10 cellular contexts compared by ENCODE assay signal in the genomic region with DNA sequence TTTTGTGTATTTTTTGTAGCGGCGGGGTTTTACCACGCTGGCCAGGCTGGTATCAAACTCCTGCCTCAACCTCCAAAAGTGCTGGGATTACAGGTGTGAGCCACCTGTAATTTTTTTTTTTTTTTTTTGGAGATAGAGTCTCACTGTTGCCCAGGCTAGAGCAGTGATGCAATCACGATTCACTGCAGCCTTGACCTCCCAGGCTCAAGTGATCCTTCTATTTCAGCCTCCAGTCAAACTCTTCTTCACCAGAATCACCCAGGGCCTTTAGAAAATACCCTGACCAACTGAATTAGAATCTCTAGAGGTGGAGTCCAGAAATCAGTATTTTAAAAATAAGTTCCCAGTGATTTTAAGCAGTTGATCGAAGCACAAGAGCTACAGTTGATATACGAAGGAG. TPM values are rescaled to one million over a fixed set of nuclear protein-coding genes. Genes with fewer than 3 reads are reported as not detected.
DNase-seq lines count a peak whose midpoint lies in the region; ATAC-seq, FAIRE-seq and TF ChIP-seq lines count a peak whose summit lies in the region.
"Had no signal": no experiment of that assay in that cellular context is flagged by ENCODE, and none has a peak within 500 bp of the region (broad histone marks: within the 10 kb centered on the region; RNA-seq: fewer than 3 reads in every experiment).

No MANE protein-coding gene starts in this region.

- POLR2A ChIA-PET in HepG2 (lab: Yijun Ruan, JAX): interaction anchor here (0.9 to 1.8 kb wide), 6 partner anchors 10 to 48 kb away, joined by 3 to 14 read pairs (median 7); partner anchors contain the start of genes KAT2A and KCNH4

- no peak overlapping the region for H2BK12ac ChIP-seq in H9 (ENCODE audit: insufficient read length, low read depth, low read length)

- no peak for TF ChIP-seq CTCF in H9 (conservative IDR thresholded peaks at IDR 0.05)
- TF ChIP-seq CTCF in HepG2 (CRISPR knock-in tag; IDR thresholded peaks at IDR 0.05): no peak

- no peaks in the 10 kb centered on the region for H4K20me1 ChIP-seq in H9 (ENCODE audit: control insufficient read depth, insufficient read depth, insufficient read length)
- peaks cover 3% of the 10 kb centered on the region for H4K20me1 ChIP-seq in HepG2 (ENCODE audit: insufficient read depth, low read length)

- no CpG with 5 or more reads among the region's 6 CpGs for WGBS in H9 (ENCODE audit: extremely low coverage, insufficient read length, low lambda C conversion rate)
- WGBS in HepG2 (ENCODE audit: low lambda C conversion rate): 91% methylated on average over 6 of the region's 6 CpGs

- no peaks in the 10 kb centered on the region for H3K23me2 ChIP-seq in H9 (ENCODE audit: insufficient read length, low read depth, low read length, poor library complexity, severe bottlenecking)

- CTCF ChIA-PET in HepG2 (lab: Yijun Ruan, JAX; ENCODE audit: low intra/inter-chr PET ratio, low total read pairs): no interaction called here

- no peak overlapping the region for H3K18ac ChIP-seq in H9 (ENCODE audit: insufficient read length, low read depth, low read length)

- H3K4me3 ChIP-seq in HepG2 (replicated peaks in 1 of 3; ENCODE audit: insufficient read depth in 1 of 3, low read depth in 2 of 3, low read length in 3 of 3): no peak overlapping the region

- H3K23ac ChIP-seq in H9 (ENCODE audit: insufficient read length, low read depth, low read length): no peak overlapping the region

- no peak overlapping the region for H2BK120ac ChIP-seq in H9 (ENCODE audit: low read depth, low read length, poor library complexity, severe bottlenecking)

- no peaks in the 10 kb centered on the region for H3K9me3 Mint-ChIP-seq in H9
- H3K9me3 Mint-ChIP-seq in activated T-helper 1 cell treated with anti-CD3 and anti-CD28 coated beads, Interleukin-12 subunit alpha, Interleukin-12 subunit beta, Interleukin-2, Interleukin-4 antibody, amounts not matched to agents 30 ng/mL and 10 ng/mL and 1 ng/mL, durations not matched to agents 14 hours and 24 hours and 36 hours: no peaks in the 10 kb centered on the region
- no peaks in the 10 kb centered on the region for H3K9me3 Mint-ChIP-seq in stimulated activated memory B cell treated with anti-CD40 and anti-IgM and Interleukin-4, amounts not matched to agents 10 μg/mL and 1 μg/mL and 100 μg/mL, for 72 hours

- H3K9me3 ChIP-seq in H9 (ENCODE audit: control insufficient read depth, low read depth, low read length) (no peaks in the 10 kb centered on the region), HepG2 (ENCODE audit: low read length) (no peaks in the 10 kb centered on the region)

- no peak overlapping the region for H4K91ac ChIP-seq in H9 (ENCODE audit: insufficient read length, low read depth, low read length)

- H3K27ac Mint-ChIP-seq in H9: peak overlapping the region in 2 of 3 experiments; percentile 60 to 90; a peak in 2 of 7 replicates
- peak overlapping the region; percentile 12 for H3K27ac Mint-ChIP-seq in activated T-helper 1 cell treated with anti-CD3 and anti-CD28 coated beads, Interleukin-12 subunit alpha, Interleukin-12 subunit beta, Interleukin-2, Interleukin-4 antibody, amounts not matched to agents 30 ng/mL and 10 ng/mL and 1 ng/mL, durations not matched to agents 14 hours and 24 hours and 36 hours
- peak overlapping the region; percentile 82 for H3K27ac Mint-ChIP-seq in stimulated activated memory B cell treated with anti-CD40 and anti-IgM and Interleukin-4, amounts not matched to agents 10 μg/mL and 1 μg/mL and 100 μg/mL, for 72 hours

- H3K27me3 ChIP-seq in H9 (ENCODE audit: insufficient read depth, low read length) (no peaks in the 10 kb centered on the region), HepG2 (ENCODE audit: control insufficient read depth in 1 of 2, insufficient read depth in 2 of 2, low read length in 2 of 2) (no peaks in the 10 kb centered on the region)

- H3K9ac ChIP-seq in H9 (ENCODE audit: extremely low read depth, insufficient read length, low read length): no peak overlapping the region
- H3K9ac ChIP-seq in HepG2 (ENCODE audit: insufficient read depth, low read depth, low read length): peak overlapping the region; percentile 16; the same call in 1 of the 2 replicates

- no peak overlapping the region for H2BK20ac ChIP-seq in H9 (ENCODE audit: low read depth, low read length, poor library complexity, severe bottlenecking)

- TF ChIP-seq POLR2A in HepG2 (IDR thresholded peaks at IDR 0.05; ENCODE audit: insufficient read depth in 1 of 2, low read depth in 2 of 2, low read length in 2 of 2): no peak

- no peak overlapping the region for H3K56ac ChIP-seq in H9 (ENCODE audit: insufficient read length, low read depth, low read length)

- no peak for ATAC-seq in HepG2
- ATAC-seq in stimulated activated memory B cell treated with anti-CD40 and anti-IgM and Interleukin-4, amounts not matched to agents 10 μg/mL and 1 μg/mL and 100 μg/mL, for 72 hours: no peak
- no peak for ATAC-seq in HG03135 (IDR thresholded peaks at IDR 0.05; ENCODE audit: unreplicated experiment)
- no peak for ATAC-seq in activated CD4-positive, CD25-positive, alpha-beta regulatory T cell treated with anti-CD3 and anti-CD28 coated beads, Interleukin-2, amount 50 U/mL, for 24 hours
- ATAC-seq in HG03342 (IDR thresholded peaks at IDR 0.05; ENCODE audit: unreplicated experiment): no peak

- in situ Hi-C loops in HepG2 (cut with HindIII; ENCODE audit: extremely low pct_ligation_motif_present, low pct_unique_long_range_greater_than_20kb): no loop called here

- H3K27ac ChIP-seq in H9 (ENCODE audit: insufficient read length, low read depth, low read length) (no peak overlapping the region), HepG2 (ENCODE audit: extremely low read length, insufficient read depth, low read length) (peak overlapping the region; percentile 56)

- H3K4me3 Mint-ChIP-seq in H9: no peak overlapping the region
- no peak overlapping the region for H3K4me3 Mint-ChIP-seq in activated T-helper 1 cell treated with anti-CD3 and anti-CD28 coated beads, Interleukin-12 subunit alpha, Interleukin-12 subunit beta, Interleukin-2, Interleukin-4 antibody, amounts not matched to agents 30 ng/mL and 10 ng/mL and 1 ng/mL, durations not matched to agents 14 hours and 24 hours and 36 hours
- no peak overlapping the region for H3K4me3 Mint-ChIP-seq in stimulated activated memory B cell treated with anti-CD40 and anti-IgM and Interleukin-4, amounts not matched to agents 10 μg/mL and 1 μg/mL and 100 μg/mL, for 72 hours

- TF ChIP-seq RAD21 in HepG2 (CRISPR knock-in tag; IDR thresholded peaks at IDR 0.05): no peak

- DNase-seq in H9: no peak
- DNase-seq in activated T-helper 1 cell treated with anti-CD3 and anti-CD28 coated beads, Interleukin-12 subunit alpha, Interleukin-12 subunit beta, Interleukin-2, Interleukin-4 antibody, amounts not matched to agents 30 ng/mL and 10 ng/mL and 1 ng/mL, durations not matched to agents 14 hours and 24 hours and 36 hours (ENCODE audit: low spot score): no peak
- no peak for DNase-seq in HepG2 (ENCODE audit: low spot score)
- DNase-seq in RPMI8226: no peak
- DNase-seq: activated naive CD4-positive, alpha-beta T cell treated with Interleukin-2 at 50 U/mL for 16 hours had no signal

- peaks cover 33 to 42% of the 10 kb centered on the region in 2 experiments for H3K4me1 Mint-ChIP-seq in H9
- H3K4me1 Mint-ChIP-seq in activated T-helper 1 cell treated with anti-CD3 and anti-CD28 coated beads, Interleukin-12 subunit alpha, Interleukin-12 subunit beta, Interleukin-2, Interleukin-4 antibody, amounts not matched to agents 30 ng/mL and 10 ng/mL and 1 ng/mL, durations not matched to agents 14 hours and 24 hours and 36 hours (ENCODE audit: low read depth): peaks cover 52% of the 10 kb centered on the region
- peaks cover 76% of the 10 kb centered on the region for H3K4me1 Mint-ChIP-seq in stimulated activated memory B cell treated with anti-CD40 and anti-IgM and Interleukin-4, amounts not matched to agents 10 μg/mL and 1 μg/mL and 100 μg/mL, for 72 hours

- H2AFZ ChIP-seq in H9 (ENCODE audit: low read length) (no peak overlapping the region), HepG2 (ENCODE audit: low read length) (no peak overlapping the region)

- H3T11ph ChIP-seq in H9 (ENCODE audit: low read length): no peak overlapping the region

- BruUV-seq in HepG2 (replicated peaks; lab: Mats Ljungman, UMichigan): no TSS peak

- H3K79me2 ChIP-seq in H9 (ENCODE audit: insufficient read depth, low read length) (peaks cover 2% of the 10 kb centered on the region; the same call in 1 of the 2 replicates), HepG2 (ENCODE audit: insufficient read depth, low read length) (peaks cover 76% of the 10 kb centered on the region)

- no peak overlapping the region for H3K14ac ChIP-seq in H9 (ENCODE audit: insufficient read depth, low read length)

- no peaks in the 10 kb centered on the region for H3K27me3 Mint-ChIP-seq in H9 (ENCODE audit: low read depth)
- H3K27me3 Mint-ChIP-seq in activated T-helper 1 cell treated with anti-CD3 and anti-CD28 coated beads, Interleukin-12 subunit alpha, Interleukin-12 subunit beta, Interleukin-2, Interleukin-4 antibody, amounts not matched to agents 30 ng/mL and 10 ng/mL and 1 ng/mL, durations not matched to agents 14 hours and 24 hours and 36 hours (ENCODE audit: insufficient read depth): no peaks in the 10 kb centered on the region
- H3K27me3 Mint-ChIP-seq in stimulated activated memory B cell treated with anti-CD40 and anti-IgM and Interleukin-4, amounts not matched to agents 10 μg/mL and 1 μg/mL and 100 μg/mL, for 72 hours: no peaks in the 10 kb centered on the region

- peaks cover 4 to 21% (median 6%) of the 10 kb centered on the region in 3 experiments; a peak in 5 of 7 replicates for H3K36me3 Mint-ChIP-seq in H9 (ENCODE audit: insufficient read depth in 1 of 3, low read depth in 3 of 3)
- H3K36me3 Mint-ChIP-seq in activated T-helper 1 cell treated with anti-CD3 and anti-CD28 coated beads, Interleukin-12 subunit alpha, Interleukin-12 subunit beta, Interleukin-2, Interleukin-4 antibody, amounts not matched to agents 30 ng/mL and 10 ng/mL and 1 ng/mL, durations not matched to agents 14 hours and 24 hours and 36 hours (ENCODE audit: low read depth): peaks cover 23% of the 10 kb centered on the region
- peaks cover 43% of the 10 kb centered on the region for H3K36me3 Mint-ChIP-seq in stimulated activated memory B cell treated with anti-CD40 and anti-IgM and Interleukin-4, amounts not matched to agents 10 μg/mL and 1 μg/mL and 100 μg/mL, for 72 hours

- H3K4me2 ChIP-seq in H9 (ENCODE audit: insufficient read depth, insufficient read length, low read length): no peak overlapping the region
- H3K4me2 ChIP-seq in HepG2 (ENCODE audit: low read depth, low read length): peak overlapping the region; percentile 26

- H2BK5ac ChIP-seq in H9 (ENCODE audit: insufficient read length, low read length): no peak overlapping the region

- peaks cover 9% of the 10 kb centered on the region for H3K79me1 ChIP-seq in H9 (ENCODE audit: insufficient read depth, low read depth, low read length, poor library complexity, severe bottlenecking)

- H4K8ac ChIP-seq in H9 (replicated peaks; ENCODE audit: insufficient read length, low read depth, low read length): no peak overlapping the region

- peaks cover 8 to 54% of the 10 kb centered on the region in 2 experiments for H3K36me3 ChIP-seq in HepG2 (replicated peaks in 1 of 2; ENCODE audit: control insufficient read depth in 1 of 2, insufficient read depth in 2 of 2, low read length in 2 of 2)

- H2BK15ac ChIP-seq in H9 (ENCODE audit: low read depth, low read length): no peak overlapping the region

- intact Hi-C loops in activated T-helper 1 cell treated with anti-CD3 and anti-CD28 coated beads, Interleukin-12 subunit alpha, Interleukin-12 subunit beta, Interleukin-2, Interleukin-4 antibody, amounts not matched to agents 30 ng/mL and 10 ng/mL and 1 ng/mL, durations not matched to agents 14 hours and 24 hours and 36 hours (cut with micrococcal nuclease): no loop called here
- intact Hi-C loops in HepG2 (cut with micrococcal nuclease; ENCODE audit: unreplicated experiment): no loop called here

- peaks cover 5% of the 10 kb centered on the region; the same call in 1 of the 2 replicates for H3K4me1 ChIP-seq in H9 (ENCODE audit: insufficient read depth, low read length)
- peaks cover 51% of the 10 kb centered on the region for H3K4me1 ChIP-seq in HepG2 (ENCODE audit: insufficient read depth, low read length)

- no peak overlapping the region for H3K4ac ChIP-seq in H9 (ENCODE audit: low read depth, low read length)

- no peak overlapping the region for H4K5ac ChIP-seq in H9 (ENCODE audit: insufficient read length, low read depth, low read length)

- H2AK5ac ChIP-seq in H9 (ENCODE audit: insufficient read length, low read length): no peak overlapping the region

- TF ChIP-seq EP300 in HepG2 (IDR thresholded peaks at IDR 0.05; ENCODE audit: low read depth in 2 of 2, low read length in 2 of 2) (no peak), HepG2 (CRISPR knock-in tag; IDR thresholded peaks at IDR 0.05; ENCODE audit: borderline replicate concordance) (no peak)

- no peak for FAIRE-seq in HepG2 (lab: Jason Lieb, UNC)

RNA-seq across cellular contexts. Expression of gene HSPB9, which starts 12.5 kb away (rescaled TPM):
- total RNA-seq in H9 (2021): 0.15 and 0.18 TPM in 2 replicates
- total RNA-seq in activated T-helper 1 cell treated with anti-CD3 and anti-CD28 coated beads, Interleukin-12 subunit alpha, Interleukin-12 subunit beta, Interleukin-2, Interleukin-4 antibody, amounts not matched to agents 30 ng/mL and 10 ng/mL and 1 ng/mL, durations not matched to agents 14 hours and 24 hours and 36 hours: 0.10 TPM in 1 of 2 replicates, not detected in the other
- 0.13 and 0.24 TPM in 2 replicates for total RNA-seq in HepG2 (2016; rRNA removed; fragmentation: Illumina TruSeq; extraction: Trizol)
- total RNA-seq in HepG2 (2016; cell fraction: cytosol; rRNA removed; fragmentation: Illumina TruSeq; extraction: Trizol; ENCODE audit: low read depth): not detected in 2 replicates
- total RNA-seq in HepG2 (2016; cell fraction: insoluble cytoplasmic fraction; rRNA removed; fragmentation: Illumina TruSeq; extraction: Trizol): 0.09 and 0.24 TPM in 2 replicates
- total RNA-seq in HepG2 (2016; cell fraction: membrane; rRNA removed; fragmentation: Illumina TruSeq; extraction: Trizol): 0.14 and 0.19 TPM in 2 replicates
- total RNA-seq in HepG2 (2016; cell fraction: nucleus; rRNA removed; fragmentation: Illumina TruSeq; extraction: Trizol): 0.25 TPM in 1 of 2 replicates, not detected in the other
- 0.05 and 0.31 TPM in 2 replicates for polyA plus RNA-seq in HepG2 (2011; rRNA removed)
- 0.07 and 0.10 TPM in 2 replicates for polyA plus RNA-seq in HepG2 (2011; cell fraction: cytosol; rRNA removed)
- polyA plus RNA-seq in HepG2 (2011; cell fraction: nucleus; rRNA removed): 0.66 and 1.2 TPM in 2 replicates
- polyA plus RNA-seq in HepG2 (2012): 0.28 and 0.44 TPM in 2 replicates
- not detected in 2 replicates for polyA plus RNA-seq in HepG2 (2016; cell fraction: cytosol; fragmentation: Illumina TruSeq; extraction: Trizol; ENCODE audit: low read depth)
- not detected in 2 replicates for polyA plus RNA-seq in HepG2 (2016; cell fraction: insoluble cytoplasmic fraction; fragmentation: Illumina TruSeq; extraction: Trizol; ENCODE audit: low read depth)
- polyA plus RNA-seq in HepG2 (2016; cell fraction: membrane; fragmentation: Illumina TruSeq; extraction: Trizol; ENCODE audit: low read depth): 0.09 and 0.14 TPM in 2 replicates
- polyA plus RNA-seq in HepG2 (2016; cell fraction: nucleus; fragmentation: Illumina TruSeq; extraction: Trizol; ENCODE audit: insufficient read depth, low read depth): 0.55 and 0.56 TPM in 2 replicates
- polyA minus RNA-seq in HepG2 (2011; rRNA and poly(A)+ RNA removed; ENCODE audit: low replicate concordance): 0.22 TPM in 1 of 2 replicates, not detected in the other
- polyA minus RNA-seq in HepG2 (2011; cell fraction: cytosol; rRNA and poly(A)+ RNA removed): not detected in 2 replicates
- not detected in 2 replicates for polyA minus RNA-seq in HepG2 (2011; cell fraction: nucleus; rRNA and poly(A)+ RNA removed)
- total RNA-seq: posterior vena cava had no signal

RNA-seq across cellular contexts. Expression of gene KAT2A, which starts 14.0 kb away (rescaled TPM):
- total RNA-seq in H9 (2021): 39.1 and 43.5 TPM in 2 replicates
- 70.8 and 76.9 TPM in 2 replicates for total RNA-seq in activated T-helper 1 cell treated with anti-CD3 and anti-CD28 coated beads, Interleukin-12 subunit alpha, Interleukin-12 subunit beta, Interleukin-2, Interleukin-4 antibody, amounts not matched to agents 30 ng/mL and 10 ng/mL and 1 ng/mL, durations not matched to agents 14 hours and 24 hours and 36 hours
- 20.2 and 29.1 TPM in 2 replicates for total RNA-seq in HepG2 (2016; rRNA removed; fragmentation: Illumina TruSeq; extraction: Trizol)
- 4.7 and 4.9 TPM in 2 replicates for total RNA-seq in HepG2 (2016; cell fraction: cytosol; rRNA removed; fragmentation: Illumina TruSeq; extraction: Trizol; ENCODE audit: low read depth)
- 16.6 and 30.9 TPM in 2 replicates for total RNA-seq in HepG2 (2016; cell fraction: insoluble cytoplasmic fraction; rRNA removed; fragmentation: Illumina TruSeq; extraction: Trizol)
- total RNA-seq in HepG2 (2016; cell fraction: membrane; rRNA removed; fragmentation: Illumina TruSeq; extraction: Trizol): 7.0 and 9.1 TPM in 2 replicates
- total RNA-seq in HepG2 (2016; cell fraction: nucleus; rRNA removed; fragmentation: Illumina TruSeq; extraction: Trizol): 51.9 and 59.6 TPM in 2 replicates
- 90.4 and 126 TPM in 2 replicates for polyA plus RNA-seq in HepG2 (2011; rRNA removed)
- polyA plus RNA-seq in HepG2 (2011; cell fraction: cytosol; rRNA removed): 13.5 and 18.5 TPM in 2 replicates
- 978 and 1,153 TPM in 2 replicates for polyA plus RNA-seq in HepG2 (2011; cell fraction: nucleus; rRNA removed)
- polyA plus RNA-seq in HepG2 (2012): 38.7 and 62.0 TPM in 2 replicates
- 3.5 and 4.1 TPM in 2 replicates for polyA plus RNA-seq in HepG2 (2016; cell fraction: cytosol; fragmentation: Illumina TruSeq; extraction: Trizol; ENCODE audit: low read depth)
- polyA plus RNA-seq in HepG2 (2016; cell fraction: insoluble cytoplasmic fraction; fragmentation: Illumina TruSeq; extraction: Trizol; ENCODE audit: low read depth): 24.7 and 33.4 TPM in 2 replicates
- polyA plus RNA-seq in HepG2 (2016; cell fraction: membrane; fragmentation: Illumina TruSeq; extraction: Trizol; ENCODE audit: low read depth): 7.9 and 9.2 TPM in 2 replicates
- 347 and 353 TPM in 2 replicates for polyA plus RNA-seq in HepG2 (2016; cell fraction: nucleus; fragmentation: Illumina TruSeq; extraction: Trizol; ENCODE audit: insufficient read depth, low read depth)
- polyA minus RNA-seq in HepG2 (2011; rRNA and poly(A)+ RNA removed; ENCODE audit: low replicate concordance): 33.5 and 71.7 TPM in 2 replicates
- polyA minus RNA-seq in HepG2 (2011; cell fraction: cytosol; rRNA and poly(A)+ RNA removed): 7.8 and 9.6 TPM in 2 replicates
- polyA minus RNA-seq in HepG2 (2011; cell fraction: nucleus; rRNA and poly(A)+ RNA removed): 54.6 and 61.9 TPM in 2 replicates

RNA-seq across cellular contexts. Expression of gene RAB5C, which starts 19.6 kb away (rescaled TPM):
- total RNA-seq in H9 (2021): 73.8 and 75.7 TPM in 2 replicates
- 73.3 and 80.0 TPM in 2 replicates for total RNA-seq in activated T-helper 1 cell treated with anti-CD3 and anti-CD28 coated beads, Interleukin-12 subunit alpha, Interleukin-12 subunit beta, Interleukin-2, Interleukin-4 antibody, amounts not matched to agents 30 ng/mL and 10 ng/mL and 1 ng/mL, durations not matched to agents 14 hours and 24 hours and 36 hours
- 110 and 136 TPM in 2 replicates for total RNA-seq in HepG2 (2016; rRNA removed; fragmentation: Illumina TruSeq; extraction: Trizol)
- total RNA-seq in HepG2 (2016; cell fraction: cytosol; rRNA removed; fragmentation: Illumina TruSeq; extraction: Trizol; ENCODE audit: low read depth): 61.7 and 72.3 TPM in 2 replicates
- 112 and 128 TPM in 2 replicates for total RNA-seq in HepG2 (2016; cell fraction: insoluble cytoplasmic fraction; rRNA removed; fragmentation: Illumina TruSeq; extraction: Trizol)
- total RNA-seq in HepG2 (2016; cell fraction: membrane; rRNA removed; fragmentation: Illumina TruSeq; extraction: Trizol): 97.4 and 130 TPM in 2 replicates
- 58.3 and 58.4 TPM in 2 replicates for total RNA-seq in HepG2 (2016; cell fraction: nucleus; rRNA removed; fragmentation: Illumina TruSeq; extraction: Trizol)
- 123 and 129 TPM in 2 replicates for polyA plus RNA-seq in HepG2 (2011; rRNA removed)
- 151 and 173 TPM in 2 replicates for polyA plus RNA-seq in HepG2 (2011; cell fraction: cytosol; rRNA removed)
- 63.1 and 63.8 TPM in 2 replicates for polyA plus RNA-seq in HepG2 (2011; cell fraction: nucleus; rRNA removed)
- polyA plus RNA-seq in HepG2 (2012): 88.1 and 94.6 TPM in 2 replicates
- 121 and 161 TPM in 2 replicates for polyA plus RNA-seq in HepG2 (2016; cell fraction: cytosol; fragmentation: Illumina TruSeq; extraction: Trizol; ENCODE audit: low read depth)
- polyA plus RNA-seq in HepG2 (2016; cell fraction: insoluble cytoplasmic fraction; fragmentation: Illumina TruSeq; extraction: Trizol; ENCODE audit: low read depth): 256 and 287 TPM in 2 replicates
- polyA plus RNA-seq in HepG2 (2016; cell fraction: membrane; fragmentation: Illumina TruSeq; extraction: Trizol; ENCODE audit: low read depth): 158 and 192 TPM in 2 replicates
- 155 and 165 TPM in 2 replicates for polyA plus RNA-seq in HepG2 (2016; cell fraction: nucleus; fragmentation: Illumina TruSeq; extraction: Trizol; ENCODE audit: insufficient read depth, low read depth)
- 69.9 and 105 TPM in 2 replicates for polyA minus RNA-seq in HepG2 (2011; rRNA and poly(A)+ RNA removed; ENCODE audit: low replicate concordance)
- 30.2 and 31.4 TPM in 2 replicates for polyA minus RNA-seq in HepG2 (2011; cell fraction: cytosol; rRNA and poly(A)+ RNA removed)
- 15.9 and 19.8 TPM in 2 replicates for polyA minus RNA-seq in HepG2 (2011; cell fraction: nucleus; rRNA and poly(A)+ RNA removed)

RNA-seq across cellular contexts. Expression of gene DHX58, which starts 22.6 kb away (rescaled TPM):
- total RNA-seq in H9 (2021) (3.9 and 4.5 TPM in 2 replicates), HepG2 (2016; rRNA removed; fragmentation: Illumina TruSeq; extraction: Trizol) (3.9 and 6.7 TPM in 2 replicates)
- 26.9 and 28.4 TPM in 2 replicates for total RNA-seq in activated T-helper 1 cell treated with anti-CD3 and anti-CD28 coated beads, Interleukin-12 subunit alpha, Interleukin-12 subunit beta, Interleukin-2, Interleukin-4 antibody, amounts not matched to agents 30 ng/mL and 10 ng/mL and 1 ng/mL, durations not matched to agents 14 hours and 24 hours and 36 hours
- 1.6 TPM in 2 replicates for total RNA-seq in HepG2 (2016; cell fraction: cytosol; rRNA removed; fragmentation: Illumina TruSeq; extraction: Trizol; ENCODE audit: low read depth)
- 4.7 and 7.5 TPM in 2 replicates for total RNA-seq in HepG2 (2016; cell fraction: insoluble cytoplasmic fraction; rRNA removed; fragmentation: Illumina TruSeq; extraction: Trizol)
- 2.1 and 3.5 TPM in 2 replicates for total RNA-seq in HepG2 (2016; cell fraction: membrane; rRNA removed; fragmentation: Illumina TruSeq; extraction: Trizol)
- 6.4 and 10.0 TPM in 2 replicates for total RNA-seq in HepG2 (2016; cell fraction: nucleus; rRNA removed; fragmentation: Illumina TruSeq; extraction: Trizol)
- 7.8 and 13.5 TPM in 2 replicates for polyA plus RNA-seq in HepG2 (2011; rRNA removed)
- 5.7 TPM in 2 replicates for polyA plus RNA-seq in HepG2 (2011; cell fraction: cytosol; rRNA removed)
- polyA plus RNA-seq in HepG2 (2011; cell fraction: nucleus; rRNA removed): 29.5 and 34.5 TPM in 2 replicates
- 4.3 and 5.5 TPM in 2 replicates for polyA plus RNA-seq in HepG2 (2012)
- 0.87 and 1.1 TPM in 2 replicates for polyA plus RNA-seq in HepG2 (2016; cell fraction: cytosol; fragmentation: Illumina TruSeq; extraction: Trizol; ENCODE audit: low read depth)
- polyA plus RNA-seq in HepG2 (2016; cell fraction: insoluble cytoplasmic fraction; fragmentation: Illumina TruSeq; extraction: Trizol; ENCODE audit: low read depth): 3.0 and 5.2 TPM in 2 replicates
- polyA plus RNA-seq in HepG2 (2016; cell fraction: membrane; fragmentation: Illumina TruSeq; extraction: Trizol; ENCODE audit: low read depth): 1.7 and 1.9 TPM in 2 replicates
- polyA plus RNA-seq in HepG2 (2016; cell fraction: nucleus; fragmentation: Illumina TruSeq; extraction: Trizol; ENCODE audit: insufficient read depth, low read depth): 16.3 and 17.6 TPM in 2 replicates
- 0.58 and 15.8 TPM in 2 replicates for polyA minus RNA-seq in HepG2 (2011; rRNA and poly(A)+ RNA removed; ENCODE audit: low replicate concordance)
- 1.7 and 2.0 TPM in 2 replicates for polyA minus RNA-seq in HepG2 (2011; cell fraction: cytosol; rRNA and poly(A)+ RNA removed)
- polyA minus RNA-seq in HepG2 (2011; cell fraction: nucleus; rRNA and poly(A)+ RNA removed): 6.4 and 9.6 TPM in 2 replicates

RNA-seq across cellular contexts. Expression of gene ZNF385C, which starts 36.9 kb away (rescaled TPM):
- total RNA-seq in H9 (2021): 2.8 and 3.1 TPM in 2 replicates
- 0.10 TPM in 1 of 2 replicates, not detected in the other for total RNA-seq in activated T-helper 1 cell treated with anti-CD3 and anti-CD28 coated beads, Interleukin-12 subunit alpha, Interleukin-12 subunit beta, Interleukin-2, Interleukin-4 antibody, amounts not matched to agents 30 ng/mL and 10 ng/mL and 1 ng/mL, durations not matched to agents 14 hours and 24 hours and 36 hours
- total RNA-seq in HepG2 (2016; rRNA removed; fragmentation: Illumina TruSeq; extraction: Trizol): 2.3 TPM in 2 replicates
- 0.40 and 0.71 TPM in 2 replicates for total RNA-seq in HepG2 (2016; cell fraction: cytosol; rRNA removed; fragmentation: Illumina TruSeq; extraction: Trizol; ENCODE audit: low read depth)
- 1.8 and 2.2 TPM in 2 replicates for total RNA-seq in HepG2 (2016; cell fraction: insoluble cytoplasmic fraction; rRNA removed; fragmentation: Illumina TruSeq; extraction: Trizol)
- total RNA-seq in HepG2 (2016; cell fraction: membrane; rRNA removed; fragmentation: Illumina TruSeq; extraction: Trizol): 1.9 and 2.0 TPM in 2 replicates
- total RNA-seq in HepG2 (2016; cell fraction: nucleus; rRNA removed; fragmentation: Illumina TruSeq; extraction: Trizol): 0.97 and 1.3 TPM in 2 replicates
- 5.8 and 6.1 TPM in 2 replicates for polyA plus RNA-seq in HepG2 (2011; rRNA removed)
- 5.6 and 6.2 TPM in 2 replicates for polyA plus RNA-seq in HepG2 (2011; cell fraction: cytosol; rRNA removed)
- polyA plus RNA-seq in HepG2 (2011; cell fraction: nucleus; rRNA removed): 5.3 and 5.6 TPM in 2 replicates
- polyA plus RNA-seq in HepG2 (2012): 1.7 and 2.5 TPM in 2 replicates
- polyA plus RNA-seq in HepG2 (2016; cell fraction: cytosol; fragmentation: Illumina TruSeq; extraction: Trizol; ENCODE audit: low read depth): 1.2 and 1.3 TPM in 2 replicates
- 5.4 TPM in 2 replicates for polyA plus RNA-seq in HepG2 (2016; cell fraction: insoluble cytoplasmic fraction; fragmentation: Illumina TruSeq; extraction: Trizol; ENCODE audit: low read depth)
- 3.7 and 3.8 TPM in 2 replicates for polyA plus RNA-seq in HepG2 (2016; cell fraction: membrane; fragmentation: Illumina TruSeq; extraction: Trizol; ENCODE audit: low read depth)
- 4.1 and 4.5 TPM in 2 replicates for polyA plus RNA-seq in HepG2 (2016; cell fraction: nucleus; fragmentation: Illumina TruSeq; extraction: Trizol; ENCODE audit: insufficient read depth, low read depth)
- polyA minus RNA-seq in HepG2 (2011; rRNA and poly(A)+ RNA removed; ENCODE audit: low replicate concordance): 0.35 and 3.6 TPM in 2 replicates
- polyA minus RNA-seq in HepG2 (2011; cell fraction: cytosol; rRNA and poly(A)+ RNA removed): 1.4 and 2.5 TPM in 2 replicates
- 0.52 and 0.99 TPM in 2 replicates for polyA minus RNA-seq in HepG2 (2011; cell fraction: nucleus; rRNA and poly(A)+ RNA removed)

Comparison
In these comparisons a context has a peak if more than half of its experiments do, and no peak if none do; other contexts are left out.
1. H3K27ac Mint-ChIP-seq: peak in every context shown above with its lines; median percentile 82 in stimulated activated memory B cell treated with anti-CD40 and anti-IgM and Interleukin-4, amounts not matched to agents 10 μg/mL and 1 μg/mL and 100 μg/mL, for 72 hours; 75 in H9; 12 in activated T-helper 1 cell treated with anti-CD3 and anti-CD28 coated beads, Interleukin-12 subunit alpha, Interleukin-12 subunit beta, Interleukin-2, Interleukin-4 antibody, amounts not matched to agents 30 ng/mL and 10 ng/mL and 1 ng/mL, durations not matched to agents 14 hours and 24 hours and 36 hours.